ENCODE assay signal across 8 cellular contexts in the genomic region with DNA sequence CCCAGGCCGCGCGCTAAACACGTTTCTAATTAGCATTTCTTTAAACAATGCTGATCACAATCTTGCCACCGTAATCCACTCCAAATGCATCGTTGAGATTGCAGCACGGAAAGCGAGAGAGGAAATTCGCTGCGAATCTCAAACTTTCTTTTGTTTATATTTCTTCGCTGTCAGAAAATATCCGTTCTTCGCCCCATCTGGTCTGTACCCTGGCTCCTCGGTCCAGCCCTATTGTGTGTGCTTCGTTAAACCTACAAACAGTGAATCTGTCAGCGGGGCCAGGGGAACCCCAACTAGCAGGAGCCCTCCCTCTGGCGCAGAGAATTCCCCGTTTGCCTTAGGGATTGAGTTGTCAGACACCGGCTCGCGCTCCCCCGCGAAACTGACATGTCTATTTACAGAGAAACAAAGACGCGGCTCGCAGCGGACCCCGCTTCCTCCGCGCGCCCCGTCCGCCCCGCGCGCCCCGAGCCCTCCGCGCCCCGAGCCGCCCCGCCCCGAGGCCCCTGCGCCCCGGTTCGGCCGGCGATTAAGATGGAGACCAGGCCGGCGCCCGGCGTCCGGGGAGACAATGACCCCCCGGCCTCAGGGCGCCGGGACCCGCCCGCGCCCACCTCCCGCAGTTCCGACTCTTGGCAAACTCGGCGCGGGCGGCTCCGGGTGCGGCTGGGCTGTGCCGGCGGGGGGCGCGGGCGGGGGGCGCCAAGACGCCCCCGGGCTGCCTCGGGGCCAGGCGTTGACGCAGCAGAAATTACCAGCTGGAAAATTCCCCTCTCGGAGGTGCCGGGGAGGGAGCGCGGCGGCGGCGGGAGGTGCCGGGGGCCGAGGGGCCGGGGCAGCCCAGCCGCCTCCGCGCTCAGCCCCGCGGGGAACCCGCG. TPM values are rescaled to one million over a fixed set of nuclear protein-coding genes. Genes with fewer than 3 reads are reported as not detected.
DNase-seq lines count a peak whose midpoint lies in the region; ATAC-seq lines count a peak whose summit lies in the region.

No MANE protein-coding gene starts in this region.

- peak overlapping the region; percentile 71 for H3K4me3 ChIP-seq in iPS-18c (ENCODE audit: insufficient read depth, low read depth, low read length)

- H3K27me3 Mint-ChIP-seq in activated naive CD8-positive, alpha-beta T cell treated with anti-CD3 and anti-CD28 coated beads for 36 hours, result peaks cover 68% of the 10 kb centered on the region
- peaks cover 74% of the 10 kb centered on the region for H3K27me3 Mint-ChIP-seq in stimulated activated memory B cell treated with anti-CD40 and anti-IgM and Interleukin-4, amounts not matched to agents 10 μg/mL and 1 μg/mL and 100 μg/mL, for 72 hours

- peaks cover 1% of the 10 kb centered on the region for H3K36me3 Mint-ChIP-seq in activated naive CD8-positive, alpha-beta T cell treated with anti-CD3 and anti-CD28 coated beads for 36 hours
- no peaks in the 10 kb centered on the region for H3K36me3 Mint-ChIP-seq in stimulated activated memory B cell treated with anti-CD40 and anti-IgM and Interleukin-4, amounts not matched to agents 10 μg/mL and 1 μg/mL and 100 μg/mL, for 72 hours

- peak; percentile 61 for DNase-seq in AG08396 (ENCODE audit: low spot score)
- DNase-seq in HCEC 1CT, result peak; percentile 26
- no peak for DNase-seq in activated naive CD8-positive, alpha-beta T cell treated with anti-CD3 and anti-CD28 coated beads for 36 hours
- DNase-seq in H4 (ENCODE audit: low spot score), result no peak

- peaks cover 13% of the 10 kb centered on the region for H3K4me1 Mint-ChIP-seq in activated naive CD8-positive, alpha-beta T cell treated with anti-CD3 and anti-CD28 coated beads for 36 hours
- H3K4me1 Mint-ChIP-seq in stimulated activated memory B cell treated with anti-CD40 and anti-IgM and Interleukin-4, amounts not matched to agents 10 μg/mL and 1 μg/mL and 100 μg/mL, for 72 hours, result peaks cover 13% of the 10 kb centered on the region

- H3K9me3 ChIP-seq in iPS-18c (ENCODE audit: control insufficient read depth, insufficient read depth, low read length), result no peaks in the 10 kb centered on the region

- no peak overlapping the region for H3K27ac Mint-ChIP-seq in activated naive CD8-positive, alpha-beta T cell treated with anti-CD3 and anti-CD28 coated beads for 36 hours
- peak overlapping the region; percentile 17 for H3K27ac Mint-ChIP-seq in stimulated activated memory B cell treated with anti-CD40 and anti-IgM and Interleukin-4, amounts not matched to agents 10 μg/mL and 1 μg/mL and 100 μg/mL, for 72 hours

- H3K9me3 Mint-ChIP-seq in activated naive CD8-positive, alpha-beta T cell treated with anti-CD3 and anti-CD28 coated beads for 36 hours, result no peaks in the 10 kb centered on the region
- no peaks in the 10 kb centered on the region for H3K9me3 Mint-ChIP-seq in stimulated activated memory B cell treated with anti-CD40 and anti-IgM and Interleukin-4, amounts not matched to agents 10 μg/mL and 1 μg/mL and 100 μg/mL, for 72 hours

- ATAC-seq in stimulated activated memory B cell treated with anti-CD40 and anti-IgM and Interleukin-4, amounts not matched to agents 10 μg/mL and 1 μg/mL and 100 μg/mL, for 72 hours, result peak; percentile 9
- ATAC-seq in GM18517 (IDR thresholded peaks at IDR 0.05; ENCODE audit: unreplicated experiment) (no peak), HG03439 (IDR thresholded peaks at IDR 0.05; ENCODE audit: unreplicated experiment) (no peak)

- peak overlapping the region; percentile 79 for H3K4me3 Mint-ChIP-seq in activated naive CD8-positive, alpha-beta T cell treated with anti-CD3 and anti-CD28 coated beads for 36 hours
- peak overlapping the region; percentile 83 for H3K4me3 Mint-ChIP-seq in stimulated activated memory B cell treated with anti-CD40 and anti-IgM and Interleukin-4, amounts not matched to agents 10 μg/mL and 1 μg/mL and 100 μg/mL, for 72 hours

RNA-seq across cellular contexts. Expression of gene ZBTB46, which starts 0.9 kb away (rescaled TPM):
- under 1 TPM in 1 of 2 experiments, not detected in 1; 0.04 TPM for total RNA-seq in activated naive CD8-positive, alpha-beta T cell treated with anti-CD3 and anti-CD28 coated beads for 36 hours
- total RNA-seq in H4 (2014; rRNA removed; shearing (Covaris generic)), result 0.68 and 3.1 TPM in 2 replicates

RNA-seq across cellular contexts. Expression of gene ABHD16B, which starts 31.1 kb away (rescaled TPM):
- not detected for total RNA-seq in activated naive CD8-positive, alpha-beta T cell treated with anti-CD3 and anti-CD28 coated beads for 36 hours
- total RNA-seq in H4 (2014; rRNA removed; shearing (Covaris generic)), result not detected in 2 replicates

RNA-seq across cellular contexts. Expression of gene TPD52L2, which starts 34.9 kb away (rescaled TPM):
- 10 to 100 TPM; 58.6 to 58.9 TPM for total RNA-seq in activated naive CD8-positive, alpha-beta T cell treated with anti-CD3 and anti-CD28 coated beads for 36 hours
- total RNA-seq in H4 (2014; rRNA removed; shearing (Covaris generic)), result 44.7 and 56.7 TPM in 2 replicates

Comparison
In these comparisons a context has a peak if more than half of its experiments do, and no peak if none do; other contexts are left out.
1. DNase-seq: peak in AG08396 (single experiment) and HCEC 1CT (single experiment); none in activated naive CD8-positive, alpha-beta T cell treated with anti-CD3 and anti-CD28 coated beads for 36 hours (single experiment) and H4 (single experiment).